ENCODE assay signal across 2 cellular contexts in genomic region chr3:37520802-37521350, GRCh38.
TF ChIP-seq lines count a peak whose summit lies in the region.

No MANE protein-coding gene starts in this region.

TF ChIP-seq in liver, 16 proteins besides CTCF, POLR2A, EP300 and RAD21:
- TF ChIP-seq ATF3 (IDR thresholded peaks at IDR 0.05), result no peak
- TF ChIP-seq NR2F2 (IDR thresholded peaks at IDR 0.05), result peak; percentile 87
TF ChIP-seq in liver: peak in this region for 1.

TF ChIP-seq in HepG2, 621 proteins besides CTCF, POLR2A, EP300 and RAD21:
- TF ChIP-seq ZFP82 (CRISPR knock-in tag; IDR thresholded peaks at IDR 0.05; ENCODE audit: borderline replicate concordance) (no peak), MEIS1 (CRISPR knock-in tag; IDR thresholded peaks at IDR 0.05; ENCODE audit: borderline replicate concordance) (no peak), MED13 (CRISPR knock-in tag; IDR thresholded peaks at IDR 0.05) (no peak), ERF (CRISPR knock-in tag; IDR thresholded peaks at IDR 0.05) (no peak), HMGXB3 (CRISPR knock-in tag; IDR thresholded peaks at IDR 0.05; ENCODE audit: borderline replicate concordance) (no peak), MAF1 (CRISPR knock-in tag; IDR thresholded peaks at IDR 0.05; ENCODE audit: borderline replicate concordance) (no peak), POGZ (CRISPR knock-in tag; IDR thresholded peaks at IDR 0.05) (no peak), IKZF4 (CRISPR knock-in tag; IDR thresholded peaks at IDR 0.05; ENCODE audit: borderline replicate concordance, low read depth, not compliant biosample characterization) (no peak), MAFG (CRISPR knock-in tag; IDR thresholded peaks at IDR 0.05) (no peak), RXRB (CRISPR knock-in tag; IDR thresholded peaks at IDR 0.05; ENCODE audit: borderline replicate concordance) (no peak), GRHL1 (CRISPR knock-in tag; conservative IDR thresholded peaks at IDR 0.05) (no peak), PTBP1 (IDR thresholded peaks at IDR 0.05; ENCODE audit: low read depth, low read length, poor library complexity, severe bottlenecking) (no peak), AKAP8 (CRISPR knock-in tag; IDR thresholded peaks at IDR 0.05) (no peak), ZNF451 (CRISPR knock-in tag; IDR thresholded peaks at IDR 0.05) (no peak), CC2D1A (CRISPR knock-in tag; IDR thresholded peaks at IDR 0.05) (no peak), ZBTB44 (CRISPR knock-in tag; IDR thresholded peaks at IDR 0.05) (no peak)
